ENCODE assay signal across 11 cellular contexts in the genomic region with DNA sequence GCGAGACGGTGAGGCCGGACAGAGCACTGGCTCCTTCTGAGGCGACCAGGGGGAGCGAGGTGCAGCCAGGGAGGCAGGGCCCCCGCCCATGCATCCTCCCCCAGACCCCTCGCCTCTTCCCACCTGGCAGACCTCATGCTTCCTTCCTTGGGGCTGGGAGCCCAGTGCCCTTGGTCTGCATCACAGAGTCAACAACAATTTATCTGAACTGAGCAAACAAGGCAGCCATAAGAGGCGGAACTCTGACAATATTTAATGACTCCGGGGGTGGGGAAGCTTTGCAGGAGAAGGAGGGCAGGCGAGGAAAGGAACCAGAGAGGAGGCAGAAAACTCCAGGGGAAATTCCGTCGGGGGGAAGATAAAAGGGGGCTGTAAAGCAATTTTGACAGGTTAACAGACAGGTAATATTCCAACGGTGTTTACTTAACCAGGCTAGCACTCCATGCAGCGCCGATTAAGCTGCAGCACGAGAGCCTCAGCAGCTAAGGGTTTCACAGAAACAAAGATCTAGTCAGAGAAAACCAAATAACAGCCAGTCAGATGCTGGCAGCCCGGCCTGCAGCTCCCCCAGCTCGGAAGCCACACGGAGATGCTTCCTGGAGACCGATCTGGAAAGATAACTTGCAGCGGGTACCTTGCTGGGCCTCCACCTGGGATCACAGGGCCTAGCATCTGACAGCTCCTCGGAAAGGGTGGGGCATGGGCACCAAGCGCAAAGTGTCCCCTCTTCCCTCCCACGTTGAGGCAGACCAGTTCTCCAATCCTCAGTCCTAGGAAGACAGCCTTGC.
A peak's percentile ranks its signal among the peaks of the same experiment; 100 is the strongest.
DNase-seq lines count a peak whose midpoint lies in the region; ATAC-seq, FAIRE-seq and TF ChIP-seq lines count a peak whose summit lies in the region.
"Had no signal": no experiment of that assay in that cellular context is flagged by ENCODE, and none has a peak within 500 bp of the region (broad histone marks: within the 10 kb centered on the region; RNA-seq: fewer than 3 reads in every experiment).

No MANE protein-coding gene starts in this region.

- TF ChIP-seq CTCF in C4-2B (conservative IDR thresholded peaks at IDR 0.05) = no peak
- TF ChIP-seq CTCF in WTC11 (IDR thresholded peaks at IDR 0.05) = no peak

- FAIRE-seq in RCC 7860 (lab: Jason Lieb, UNC) = no peak
- no peak for FAIRE-seq in GM19239 (lab: Jason Lieb, UNC)

- no peaks in the 10 kb centered on the region for H3K36me3 Mint-ChIP-seq in WTC11
- H3K36me3 Mint-ChIP-seq: naive B cell had no signal

- POLR2A ChIA-PET in WTC11 (lab: Charles Lee) = interaction anchor here (0.8 kb wide), 1 partner anchor 9 kb away, joined by 3 read pairs; no protein-coding TSS in a partner anchor

- peaks cover 44% of the 10 kb centered on the region for H3K4me1 Mint-ChIP-seq in WTC11
- H3K4me1 Mint-ChIP-seq: naive B cell had no signal

- no peaks in the 10 kb centered on the region for H3K9me3 Mint-ChIP-seq in WTC11

- CTCF ChIA-PET in WTC11 (lab: Charles Lee) = interaction anchor here (0.6 to 1.7 kb wide), 2 partner anchors 11 kb away, joined by 3 read pairs; no protein-coding TSS in a partner anchor

- H3K27ac Mint-ChIP-seq in WTC11 = no peak overlapping the region
- H3K27ac Mint-ChIP-seq: T-helper 17 cell had no signal

- H3K27me3 Mint-ChIP-seq in WTC11 (ENCODE audit: low read depth) = no peaks in the 10 kb centered on the region

- H3K4me3 Mint-ChIP-seq in WTC11 = no peak overlapping the region
- H3K4me3 Mint-ChIP-seq: naive B cell, T-helper 17 cell had no signal

- peak; percentile 39 for ATAC-seq in WTC11
- ATAC-seq: T-helper 17 cell had no signal

- peak; percentile 41 for DNase-seq in NCI-H187 treated with DMSO at 0.1 percent for 48 hours (lab: John Stamatoyannopoulos, UW)
- no peak for DNase-seq in WTC11 (ENCODE audit: low spot score)
- peak; percentile 52 for DNase-seq in mucosa of gallbladder (ENCODE audit: low spot score)
- DNase-seq in RCC 7860 (ENCODE audit: low spot score) = no peak
- DNase-seq in SKM-1 treated with dmso at 0.1 percent for 144 hours (lab: John Stamatoyannopoulos, UW; ENCODE audit: unreplicated experiment) = no peak
- DNase-seq in H4 (ENCODE audit: low spot score) = no peak
- DNase-seq in GM19239 (ENCODE audit: insufficient read length, low spot score) = no peak
- DNase-seq: naive B cell, T-helper 17 cell, uterus had no signal

- H3K27ac ChIP-seq in C4-2B = peak overlapping the region; percentile 46
- H3K27ac ChIP-seq: uterus had no signal

TF ChIP-seq in WTC11, 78 proteins besides CTCF, POLR2A, EP300 and RAD21:
- TF ChIP-seq ATF1 (CRISPR knock-in tag; IDR thresholded peaks at IDR 0.05) = no peak
- TF ChIP-seq, protein P1, sequence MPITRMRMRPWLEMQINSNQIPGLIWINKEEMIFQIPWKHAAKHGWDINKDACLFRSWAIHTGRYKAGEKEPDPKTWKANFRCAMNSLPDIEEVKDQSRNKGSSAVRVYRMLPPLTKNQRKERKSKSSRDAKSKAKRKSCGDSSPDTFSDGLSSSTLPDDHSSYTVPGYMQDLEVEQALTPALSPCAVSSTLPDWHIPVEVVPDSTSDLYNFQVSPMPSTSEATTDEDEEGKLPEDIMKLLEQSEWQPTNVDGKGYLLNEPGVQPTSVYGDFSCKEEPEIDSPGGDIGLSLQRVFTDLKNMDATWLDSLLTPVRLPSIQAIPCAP (CRISPR knock-in tag; IDR thresholded peaks at IDR 0.05) = no peak
- no peak for TF ChIP-seq ZNF416 (CRISPR knock-in tag; IDR thresholded peaks at IDR 0.05)
- peak; percentile 77 for TF ChIP-seq GABPB1 (CRISPR knock-in tag; IDR thresholded peaks at IDR 0.05)
- TF ChIP-seq, protein P2, sequence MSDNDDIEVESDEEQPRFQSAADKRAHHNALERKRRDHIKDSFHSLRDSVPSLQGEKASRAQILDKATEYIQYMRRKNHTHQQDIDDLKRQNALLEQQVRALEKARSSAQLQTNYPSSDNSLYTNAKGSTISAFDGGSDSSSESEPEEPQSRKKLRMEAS (CRISPR knock-in tag; IDR thresholded peaks at IDR 0.05) = no peak

Comparison
In these comparisons a context has a peak if more than half of its experiments do, and no peak if none do; other contexts are left out.
1. DNase-seq: peak in NCI-H187 treated with DMSO at 0.1 percent for 48 hours (single experiment) and mucosa of gallbladder (single experiment); none in WTC11 (single experiment), RCC 7860 (single experiment), SKM-1 treated with dmso at 0.1 percent for 144 hours (single experiment), H4 (single experiment) and GM19239 (single experiment).